Comparison of ENCODE assay signal across 29 cellular contexts in genomic region chr2:66212749-66213148, GRCh38.
"Had no signal": no experiment of that assay in that cellular context is flagged by ENCODE, and none has a peak within 500 bp of the region (broad histone marks: within the 10 kb centered on the region; RNA-seq: fewer than 3 reads in every experiment).

No MANE protein-coding gene starts in this region.

- H3K36me3 ChIP-seq: adrenal gland, cardiac muscle cell, colonic mucosa, esophagus squamous epithelium, gastroesophageal sphincter, heart right ventricle, WERI-Rb-1 had no signal

- H3K27me3 ChIP-seq: adrenal gland, body of pancreas, cardiac muscle cell, colonic mucosa, esophagus squamous epithelium, gastroesophageal sphincter had no signal

- DNase-seq: activated B cell treated with CpG ODN at 0.5 μM for 24 hours; activated CD4-positive, alpha-beta T cell treated with anti-CD3 and anti-CD28 coated beads for 48 hours; activated CD4-positive, alpha-beta T cell treated with anti-CD3 and anti-CD28 coated beads, Interleukin-2, amount 50 U/mL, for 1 hour; activated CD4-positive, alpha-beta T cell treated with anti-CD3 and anti-CD28 coated beads, Interleukin-2, amount 50 U/mL, for 48 hours; activated CD8-positive, alpha-beta memory T cell treated with anti-CD3 and anti-CD28 coated beads for 24 hours; activated CD8-positive, alpha-beta T cell treated with anti-CD3 and anti-CD28 coated beads for 36 hours; activated effector memory CD4-positive, alpha-beta T cell treated with Interleukin-2 at 50 U/mL for 16 hours; activated gamma-delta T cell treated with Interleukin-2 at 50 U/mL for 16 hours; activated naive CD4-positive, alpha-beta T cell treated with anti-CD3 and anti-CD28 coated beads for 36 hours; activated naive CD8-positive, alpha-beta T cell treated with anti-CD3 and anti-CD28 coated beads for 36 hours; activated naive CD8-positive, alpha-beta T cell treated with anti-CD3 and anti-CD28 coated beads, Interleukin-2, amount 50 U/mL, for 24 hours; activated T-cell treated with anti-CD3 and anti-CD28 coated beads, Interleukin-2, amount 50 U/mL, for 4 hours; adrenal gland; amygdala; aorta; body of pancreas; central memory CD4-positive, alpha-beta T cell; cerebellar nuclear complex; colonic mucosa; effector CD8-positive, alpha-beta T cell; esophagus squamous epithelium; foreskin melanocyte; heart right ventricle; hippocampal formation; T-helper 9 cell; WERI-Rb-1 had no signal

- H3K4me1 ChIP-seq: adrenal gland, colonic mucosa, esophagus squamous epithelium, gastroesophageal sphincter, heart right ventricle had no signal

- H3K27ac ChIP-seq: adrenal gland, body of pancreas, cardiac muscle cell, colonic mucosa, epithelial cell of prostate, esophagus squamous epithelium, gastroesophageal sphincter, heart right ventricle, WERI-Rb-1 had no signal

- H3K4me3 ChIP-seq: adrenal gland, body of pancreas, cardiac muscle cell, colonic mucosa, esophagus squamous epithelium, gastroesophageal sphincter, heart right ventricle had no signal

- H3K9me3 ChIP-seq: adrenal gland, body of pancreas, colonic mucosa, esophagus squamous epithelium, gastroesophageal sphincter, heart right ventricle had no signal
